Comparison of ENCODE assay signal across 7 cellular contexts in the genomic region with DNA sequence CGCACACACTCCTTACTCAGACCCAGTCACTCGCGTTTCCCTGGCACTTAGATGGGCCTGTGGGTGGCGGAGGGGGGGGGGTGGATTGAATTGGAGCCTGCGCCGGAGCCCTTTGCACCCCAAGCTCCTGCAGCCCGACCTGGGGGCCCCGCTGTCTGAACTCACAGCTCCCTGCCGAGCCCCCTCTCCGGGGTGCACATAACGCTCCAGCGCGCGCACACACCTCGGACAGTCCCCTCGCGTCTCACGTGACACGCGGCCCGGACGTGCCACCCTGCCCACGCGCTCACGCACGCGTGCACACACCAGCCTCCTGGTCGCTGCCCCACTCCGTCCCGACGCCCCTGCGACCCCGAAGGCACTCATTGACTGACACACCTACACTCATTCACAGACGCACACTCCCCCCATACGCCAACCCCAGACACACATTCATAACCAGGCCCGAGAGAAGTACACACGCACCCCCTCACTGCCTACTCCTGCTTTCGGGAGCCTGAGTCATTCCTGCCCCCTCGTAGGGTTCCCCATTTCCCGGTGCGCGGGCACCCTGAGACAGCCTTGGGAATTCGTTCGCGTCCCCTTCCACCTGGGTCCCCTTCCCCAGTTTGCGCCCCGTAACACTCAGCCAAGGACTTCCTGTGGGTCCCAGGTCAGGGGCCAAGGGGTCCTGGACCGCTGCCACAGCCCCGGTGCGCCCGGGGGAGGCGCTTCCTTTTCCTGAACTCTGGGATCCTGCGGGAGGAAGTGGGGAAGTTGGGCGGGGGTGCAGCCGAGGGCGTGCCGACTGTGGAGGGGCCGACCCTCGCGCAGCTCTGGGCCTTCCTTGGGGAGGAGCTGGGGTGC. TPM values are rescaled to one million over a fixed set of nuclear protein-coding genes. Genes with fewer than 3 reads are reported as not detected.
DNase-seq lines count a peak whose midpoint lies in the region; ATAC-seq, FAIRE-seq and TF ChIP-seq lines count a peak whose summit lies in the region.

No MANE protein-coding gene starts in this region.

- WGBS in small intestine, 3 donors = 3 to 11% (median 5%) methylated on average over 39 to 60 of the region's 60 CpGs

- H3K4me1 ChIP-seq in small intestine (ENCODE audit: control insufficient read depth in 2 of 2, insufficient read depth in 1 of 2, low read depth in 1 of 2, low read length in 1 of 2) = peaks cover 0 to 6% of the 10 kb centered on the region in 2 donors

- no TSS peak for BruUV-seq in MCF 10A (replicated peaks; lab: Mats Ljungman, UMichigan)

- no peaks in the 10 kb centered on the region for H3K9me3 ChIP-seq in small intestine (ENCODE audit: control insufficient read depth, low read depth)

- peak overlapping the region; percentile 80 for H3K4me3 Mint-ChIP-seq in T-helper 2 cell treated with Interferon-gamma antibody and Interleukin-4, amounts not matched to agents 5 μg/mL and 100 μg/mL, for 36 hours
- H3K4me3 Mint-ChIP-seq in MCF 10A (ENCODE audit: unreplicated experiment) (peak overlapping the region; percentile 68), immature natural killer cell (peak overlapping the region; percentile 87 to 91 (median 90))

- peak overlapping the region; percentile 32 to 33 for H3K27ac ChIP-seq in small intestine (ENCODE audit: low read depth in 1 of 2, low read length in 1 of 2)

- ATAC-seq in GM21526 (IDR thresholded peaks at IDR 0.05; ENCODE audit: low FRiP score, unreplicated experiment) (no peak), HG02970 (IDR thresholded peaks at IDR 0.05; ENCODE audit: low FRiP score, unreplicated experiment) (no peak)

- peak overlapping the region; percentile 58 for H3K27ac Mint-ChIP-seq in T-helper 2 cell treated with Interferon-gamma antibody and Interleukin-4, amounts not matched to agents 5 μg/mL and 100 μg/mL, for 36 hours
- H3K27ac Mint-ChIP-seq in MCF 10A (ENCODE audit: low read depth, unreplicated experiment) (no peak overlapping the region), immature natural killer cell (peak overlapping the region; percentile 72 to 89 (median 86))

- no peaks in the 10 kb centered on the region for H3K9me3 Mint-ChIP-seq in T-helper 2 cell treated with Interferon-gamma antibody and Interleukin-4, amounts not matched to agents 5 μg/mL and 100 μg/mL, for 36 hours
- H3K9me3 Mint-ChIP-seq in MCF 10A (ENCODE audit: unreplicated experiment) = no peaks in the 10 kb centered on the region
- no peaks in the 10 kb centered on the region for H3K9me3 Mint-ChIP-seq in immature natural killer cell

- no peak for FAIRE-seq in small intestine (lab: Jason Lieb, UNC)

- intact Hi-C loops in MCF 10A (cut with micrococcal nuclease) = no loop called here

- no peaks in the 10 kb centered on the region for H3K27me3 ChIP-seq in small intestine (ENCODE audit: control insufficient read depth in 2 of 2, insufficient read depth in 2 of 2, low read length in 2 of 2)

- POLR2A ChIA-PET in HEK293T (lab: Yijun Ruan, JAX) = interaction anchor here (0.8 to 1.4 kb wide), 3 partner anchors 9 to 46 kb away, joined by 3 to 4 read pairs (median 3); a partner anchor contains a TSS
- POLR2A ChIA-PET in MCF 10A (lab: Yijun Ruan, JAX) = no interaction called here

- no peak for TF ChIP-seq CTCF in MCF 10A (IDR thresholded peaks at IDR 0.05; ENCODE audit: unreplicated experiment)

- CTCF ChIA-PET in HEK293T (lab: Yijun Ruan, JAX) = no interaction called here
- CTCF ChIA-PET in MCF 10A (lab: Yijun Ruan, JAX) = no interaction called here

- H3K36me3 ChIP-seq in small intestine (ENCODE audit: control insufficient read depth in 2 of 2, insufficient read depth in 2 of 2, low read length in 2 of 2) = peaks cover 0 to 3% of the 10 kb centered on the region in 2 donors

- H3K4me1 Mint-ChIP-seq in T-helper 2 cell treated with Interferon-gamma antibody and Interleukin-4, amounts not matched to agents 5 μg/mL and 100 μg/mL, for 36 hours (ENCODE audit: low read depth) = peaks cover 23% of the 10 kb centered on the region
- H3K4me1 Mint-ChIP-seq in MCF 10A (ENCODE audit: insufficient read depth, unreplicated experiment) (peaks cover 9% of the 10 kb centered on the region), immature natural killer cell (peaks cover 62% of the 10 kb centered on the region in 2 donors)

- H3K27me3 Mint-ChIP-seq in T-helper 2 cell treated with Interferon-gamma antibody and Interleukin-4, amounts not matched to agents 5 μg/mL and 100 μg/mL, for 36 hours (ENCODE audit: low read depth) = peaks cover 14% of the 10 kb centered on the region
- peaks cover 26% of the 10 kb centered on the region for H3K27me3 Mint-ChIP-seq in MCF 10A (ENCODE audit: insufficient read depth, unreplicated experiment)
- H3K27me3 Mint-ChIP-seq in immature natural killer cell (ENCODE audit: low read depth in 3 of 3) = peaks cover 7 to 16% (median 14%) of the 10 kb centered on the region in 3 donors

- H3K36me3 Mint-ChIP-seq in T-helper 2 cell treated with Interferon-gamma antibody and Interleukin-4, amounts not matched to agents 5 μg/mL and 100 μg/mL, for 36 hours (ENCODE audit: low read depth) = no peaks in the 10 kb centered on the region
- no peaks in the 10 kb centered on the region for H3K36me3 Mint-ChIP-seq in MCF 10A (ENCODE audit: insufficient read depth, unreplicated experiment)
- H3K36me3 Mint-ChIP-seq in immature natural killer cell = no peaks in the 10 kb centered on the region

- H3K4me3 ChIP-seq in small intestine (ENCODE audit: low read depth in 1 of 2, low read length in 2 of 2) = peak overlapping the region; percentile 63 to 74

- DNase-seq in HEK293T (ENCODE audit: extremely low spot score) (no peak), MCF 10A (ENCODE audit: unreplicated experiment) (no peak), immature natural killer cell (peak in 2 of 3 donors; percentile 43 to 54), small intestine (no peak)
- DNase-seq in T-helper 2 cell treated with Interferon-gamma antibody and Interleukin-4, amounts not matched to agents 5 μg/mL and 100 μg/mL, for 36 hours (ENCODE audit: low spot score) = peak; percentile 43

TF ChIP-seq in HEK293T, 16 proteins besides CTCF, POLR2A, EP300 and RAD21:
- no peak for TF ChIP-seq FOXK2 (IDR thresholded peaks at IDR 0.05)
- TF ChIP-seq L3MBTL2 (conservative IDR thresholded peaks at IDR 0.05) = peak; percentile 28; the same call in 1 of the 2 replicates

RNA-seq across cellular contexts. Expression of a gene that starts 1.1 kb away (rescaled TPM):
- total RNA-seq in MCF 10A (2022) = 0.40 and 1.5 TPM in 2 replicates
- 1 to 10 TPM; 1.3 to 2.3 (median 2.2) TPM for polyA plus RNA-seq in immature natural killer cell
- polyA plus RNA-seq in small intestine = 1 to 10 TPM in 2 of 3 donors, under 1 TPM in 1; 0.22 to 5.5 (median 3.5) TPM

RNA-seq across cellular contexts. Expression of a gene that starts 38.0 kb away (rescaled TPM):
- total RNA-seq in MCF 10A (2022) = not detected in 2 replicates
- 100 to 1,000 TPM; 199 to 385 (median 225) TPM for polyA plus RNA-seq in immature natural killer cell
- under 1 TPM; 0.27 to 0.45 (median 0.31) TPM for polyA plus RNA-seq in small intestine

RNA-seq across cellular contexts. Expression of a gene that starts 45.3 kb away (rescaled TPM):
- 522 and 609 TPM in 2 replicates for total RNA-seq in MCF 10A (2022)
- polyA plus RNA-seq in immature natural killer cell (10 to 100 TPM; 15.8 to 27.9 (median 17.3) TPM), small intestine (10 to 100 TPM; 25.9 to 82.4 (median 27.1) TPM)

Comparison
In these comparisons a context has a peak if more than half of its experiments do, and no peak if none do; other contexts are left out.
1. DNase-seq: peak in T-helper 2 cell treated with Interferon-gamma antibody and Interleukin-4, amounts not matched to agents 5 μg/mL and 100 μg/mL, for 36 hours (single experiment) and immature natural killer cell (2 of 3); none in HEK293T (single experiment), MCF 10A (single experiment) and small intestine (single experiment).
2. RNA of a gene that starts 38.0 kb away (polyA plus RNA-seq): 199 to 385 TPM in immature natural killer cell; 0.27 to 0.45 TPM in small intestine; every median in the first group is over 100 times any median in the second.
3. Peak in every context shown above with its lines, with median percentiles within 50 percentile points of each other: H3K4me3 Mint-ChIP-seq.